16 cellular contexts compared by ENCODE assay signal in the genomic region with DNA sequence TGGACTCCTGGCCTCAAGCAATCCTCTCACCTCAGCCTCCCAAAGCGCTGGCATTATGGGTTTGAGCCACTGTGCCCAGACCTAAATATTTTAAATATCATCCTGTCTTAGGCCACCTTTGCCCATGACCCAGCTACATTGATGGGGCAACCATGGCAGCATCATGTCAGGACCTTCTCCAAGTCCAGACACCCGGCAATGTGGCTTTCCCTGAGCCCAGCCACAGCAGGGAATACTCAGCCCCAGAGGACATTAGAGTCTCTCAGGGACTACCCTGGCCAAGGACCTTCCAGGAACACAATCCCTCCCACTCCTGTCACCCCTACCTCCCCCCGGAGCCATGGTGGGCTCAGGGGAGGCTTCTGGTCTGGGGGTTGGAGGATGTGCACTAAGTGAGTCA.
DNase-seq lines count a peak whose midpoint lies in the region; ATAC-seq, FAIRE-seq and TF ChIP-seq lines count a peak whose summit lies in the region.
"Had no signal": no experiment of that assay in that cellular context is flagged by ENCODE, and none has a peak within 500 bp of the region (broad histone marks: within the 10 kb centered on the region; RNA-seq: fewer than 3 reads in every experiment).

No MANE protein-coding gene starts in this region.

- intact Hi-C loops in IMR-90 (cut with micrococcal nuclease) = no loop called here
- intact Hi-C loops in K562 (cut with micrococcal nuclease) = no loop called here
- intact Hi-C loops in CD8-positive, alpha-beta T cell (cut with DNase I, micrococcal nuclease) = no loop called here

- H3K9me1 ChIP-seq in IMR-90 (ENCODE audit: insufficient read depth, low read length) (peaks cover 12% of the 10 kb centered on the region; the same call in 1 of the 2 replicates), K562 (ENCODE audit: control insufficient read depth, insufficient read depth, low read length) (no peaks in the 10 kb centered on the region)

- BruUV-seq in IMR-90 (replicated peaks; lab: Mats Ljungman, UMichigan) (no TSS peak), K562 (replicated peaks; lab: Mats Ljungman, UMichigan) (no TSS peak)

- TF ChIP-seq POLR2A in IMR-90 (IDR thresholded peaks at IDR 0.05; ENCODE audit: low read depth, low read length) (no peak), K562 (conservative IDR thresholded peaks at IDR 0.05) (no peak)

- H2AFZ ChIP-seq in IMR-90 (replicated peaks; ENCODE audit: low read length, poor library complexity) (no peak overlapping the region), K562 (ENCODE audit: low read depth, low read length) (0 out of 2 replicates have a peak overlapping the region, but pooled peaks have one; percentile 65), smooth muscle cell (ENCODE audit: low read depth) (no peak overlapping the region)

- no peak overlapping the region for H2BK120ac ChIP-seq in IMR-90 (ENCODE audit: low read depth, low read length)

- no peak overlapping the region for H4K91ac ChIP-seq in IMR-90 (ENCODE audit: insufficient read depth, low read depth, low read length)

- H2AK5ac ChIP-seq in IMR-90 (ENCODE audit: low read depth, low read length) = no peak overlapping the region

- H2BK15ac ChIP-seq in IMR-90 (ENCODE audit: low read depth, low read length) = no peak overlapping the region; the same call in 2 of the 3 replicates

- TF ChIP-seq RAD21 in IMR-90 (IDR thresholded peaks at IDR 0.05; ENCODE audit: low read length) (no peak), K562 (CRISPR knock-in tag; conservative IDR thresholded peaks at IDR 0.05 in 1 of 2, IDR thresholded peaks at IDR 0.05 in 1 of 2) (no peak)

- no peak overlapping the region for H4K5ac ChIP-seq in IMR-90 (ENCODE audit: low read depth, low read length)

- no peak overlapping the region for H2BK20ac ChIP-seq in IMR-90 (ENCODE audit: low read depth, low read length)

- H3K14ac ChIP-seq in IMR-90 (replicated peaks; ENCODE audit: low read depth, low read length) = 0 out of 2 replicates have a peak overlapping the region, but pooled peaks have one; percentile 63

- H3K27ac Mint-ChIP-seq in mesothelial cell of epicardium = peak overlapping the region; percentile 98
- H3K27ac Mint-ChIP-seq in type B pancreatic cell = no peak overlapping the region
- H3K27ac Mint-ChIP-seq in CD8-positive, alpha-beta T cell = no peak overlapping the region

- no peak overlapping the region for H3K23ac ChIP-seq in IMR-90 (ENCODE audit: low read depth, low read length)

- H3K4me2 ChIP-seq in IMR-90 (ENCODE audit: low read depth, low read length) (no peak overlapping the region), K562 (ENCODE audit: insufficient read depth, low read length) (no peak overlapping the region), smooth muscle cell (peak overlapping the region; percentile 48)

- TF ChIP-seq EP300 in K562 (IDR thresholded peaks at IDR 0.05; ENCODE audit: low read length) = no peak

- H2AK9ac ChIP-seq in IMR-90 (replicated peaks; ENCODE audit: low read depth, low read length, poor library complexity) = no peak overlapping the region

- no peak overlapping the region for H3K18ac ChIP-seq in IMR-90 (ENCODE audit: low read depth, low read length)

- no peaks in the 10 kb centered on the region for H3K9me3 ChIP-seq in IMR-90 (ENCODE audit: control insufficient read depth, insufficient read depth, low read length)
- H3K9me3 ChIP-seq in K562 (replicated peaks; ENCODE audit: control insufficient read depth, insufficient read depth, low read depth, low read length) = no peaks in the 10 kb centered on the region
- no peaks in the 10 kb centered on the region for H3K9me3 ChIP-seq in smooth muscle cell (replicated peaks; ENCODE audit: low read depth)
- H3K9me3 ChIP-seq in CD8-positive, alpha-beta T cell (ENCODE audit: low read length) = no peaks in the 10 kb centered on the region

- no peak for FAIRE-seq in K562 (lab: Jason Lieb, UNC)
- FAIRE-seq: G401.6, H1 had no signal

- peaks cover 44% of the 10 kb centered on the region for H3F3A ChIP-seq in smooth muscle cell (ENCODE audit: low read depth)

- H3K36me3 Mint-ChIP-seq in mesothelial cell of epicardium = peaks cover 9% of the 10 kb centered on the region
- H3K36me3 Mint-ChIP-seq in type B pancreatic cell = peaks cover 4% of the 10 kb centered on the region
- no peaks in the 10 kb centered on the region for H3K36me3 Mint-ChIP-seq in CD8-positive, alpha-beta T cell

- no peaks in the 10 kb centered on the region for H3K79me2 ChIP-seq in K562 (ENCODE audit: control insufficient read depth, insufficient read depth, low read length)
- H3K79me2 ChIP-seq in smooth muscle cell (ENCODE audit: low read depth) = peaks cover 48% of the 10 kb centered on the region

- no peak overlapping the region for H3K56ac ChIP-seq in IMR-90 (ENCODE audit: extremely low read depth, insufficient read depth, low read length)

- in situ Hi-C loops in IMR-90 (cut with MboI; ENCODE audit: low sequenced_read_pairs) = no loop called here
- in situ Hi-C loops in K562 (cut with MboI) = no loop called here

- no peak overlapping the region for H3K4ac ChIP-seq in IMR-90 (ENCODE audit: low read depth, low read length)

- H3K4me1 ChIP-seq in IMR-90 (ENCODE audit: control insufficient read depth, insufficient read depth, low read length) (peaks cover 7% of the 10 kb centered on the region), K562 (replicated peaks in 1 of 2; ENCODE audit: control insufficient read depth in 2 of 2, insufficient read depth in 2 of 2, low read length in 2 of 2) (peaks cover 10 to 23% of the 10 kb centered on the region in 2 experiments), smooth muscle cell (ENCODE audit: low read depth) (peaks cover 13% of the 10 kb centered on the region)
- H3K4me1 ChIP-seq in CD8-positive, alpha-beta T cell (ENCODE audit: insufficient read depth, low read length) = no peaks in the 10 kb centered on the region

- H4K20me1 ChIP-seq in IMR-90 (ENCODE audit: insufficient read depth, low read length) (no peaks in the 10 kb centered on the region), K562 (replicated peaks; ENCODE audit: control insufficient read depth, insufficient read depth, low read length) (no peaks in the 10 kb centered on the region), smooth muscle cell (ENCODE audit: low read depth) (no peaks in the 10 kb centered on the region)

- H3K4me3 ChIP-seq in IMR-90 (ENCODE audit: insufficient read depth, low read depth, low read length) = no peak overlapping the region
- H3K4me3 ChIP-seq in K562 = no peak overlapping the region
- no peak overlapping the region for H3K4me3 ChIP-seq in smooth muscle cell
- H3K4me3 ChIP-seq in CD8-positive, alpha-beta T cell (ENCODE audit: low read depth, low read length) = no peak overlapping the region

- TF ChIP-seq CTCF in IMR-90 (conservative IDR thresholded peaks at IDR 0.05; ENCODE audit: low read depth, low read length) = no peak
- TF ChIP-seq CTCF in K562 (IDR thresholded peaks at IDR 0.05 in 2 of 3, conservative IDR thresholded peaks at IDR 0.05 in 1 of 3; ENCODE audit: insufficient read depth in 2 of 3, low read depth in 1 of 3, low read length in 3 of 3) = no peak
- TF ChIP-seq CTCF in mesothelial cell of epicardium (IDR thresholded peaks at IDR 0.05; ENCODE audit: unreplicated experiment) = no peak
- no peak for TF ChIP-seq CTCF in smooth muscle cell (IDR thresholded peaks at IDR 0.05; ENCODE audit: borderline replicate concordance, insufficient read depth, poor library complexity, severe bottlenecking)
- TF ChIP-seq CTCF in type B pancreatic cell (conservative IDR thresholded peaks at IDR 0.05) = no peak
- no peak for TF ChIP-seq CTCF in CD8-positive, alpha-beta T cell (IDR thresholded peaks at IDR 0.05)

- H3K9me3 Mint-ChIP-seq in mesothelial cell of epicardium = peaks cover 10% of the 10 kb centered on the region
- H3K9me3 Mint-ChIP-seq in type B pancreatic cell = peaks cover 11% of the 10 kb centered on the region
- H3K9me3 Mint-ChIP-seq in CD8-positive, alpha-beta T cell = peaks cover 2% of the 10 kb centered on the region

- dilution Hi-C loops in IMR-90 (cut with HindIII; ENCODE audit: low sequenced_read_pairs, unreplicated experiment) = no loop called here

- peaks cover 0 to 3% of the 10 kb centered on the region in 2 experiments; a peak in 1 of 4 replicates for H3K79me1 ChIP-seq in IMR-90 (ENCODE audit: low read depth in 1 of 2, low read length in 2 of 2)

- CTCF ChIA-PET in IMR-90 (lab: Yijun Ruan, JAX) = no interaction called here
- CTCF ChIA-PET in K562 (lab: Yijun Ruan, JAX; ENCODE audit: low intra/inter-chr PET ratio) = no interaction called here
- CTCF ChIA-PET in CD8-positive, alpha-beta T cell (lab: Charles Lee) = no interaction called here

- DNase-seq in IMR-90 (no peak), K562 (ENCODE audit: extremely low read depth in 1 of 4, low spot score in 3 of 4) (no peak), mesothelial cell of epicardium (ENCODE audit: low spot score in 2 of 2, unreplicated experiment in 2 of 2) (no peak), smooth muscle cell (lab: John Stamatoyannopoulos, UW; ENCODE audit: unreplicated experiment) (no peak), type B pancreatic cell (ENCODE audit: extremely low spot score, unreplicated experiment) (no peak), SHP77 (lab: John Stamatoyannopoulos, UW) (no peak)
- DNase-seq in CD8-positive, alpha-beta T cell = no peak
- DNase-seq: DMS 273 treated with DMSO at 0.1 percent for 48 hours, DND-41, KG1, NCI-H1694 treated with DMSO at 0.1 percent for 48 hours, NCI-H345, NCI-H526 had no signal

- WGBS in IMR-90 (ENCODE audit: extremely low coverage in 2 of 2, insufficient read length in 1 of 2), 2 experiments = 83% methylated on average over 1 of the region's 3 CpGs; no CpG with 5 or more reads in 1 of the 2 experiments
- WGBS in K562 (ENCODE audit: insufficient coverage, low coverage, missing lambda C conversion rate) = 48% methylated on average over 3 of the region's 3 CpGs
- 45% methylated on average over 3 of the region's 3 CpGs for WGBS in smooth muscle cell (ENCODE audit: low lambda C conversion rate)

- H3K9ac ChIP-seq in IMR-90 (ENCODE audit: low read depth, low read length) = no peak overlapping the region
- H3K9ac ChIP-seq in K562 (ENCODE audit: insufficient read depth in 1 of 2, low read depth in 2 of 2, low read length in 2 of 2) = no peak overlapping the region
- H3K9ac ChIP-seq in smooth muscle cell (ENCODE audit: low read depth) = peak overlapping the region; percentile 56

- H2BK5ac ChIP-seq in IMR-90 (ENCODE audit: low read depth, low read length, poor library complexity, severe bottlenecking) = no peak overlapping the region

- no peaks in the 10 kb centered on the region; the same call in 1 of the 2 replicates for H3K27me3 ChIP-seq in IMR-90 (ENCODE audit: control insufficient read depth, insufficient read depth, low read length)
- H3K27me3 ChIP-seq in K562 (ENCODE audit: control insufficient read depth in 2 of 2, insufficient read depth in 2 of 2, low read length in 2 of 2) = no peaks in the 10 kb centered on the region
- no peaks in the 10 kb centered on the region for H3K27me3 ChIP-seq in smooth muscle cell (ENCODE audit: low read depth)
- no peaks in the 10 kb centered on the region for H3K27me3 ChIP-seq in CD8-positive, alpha-beta T cell (ENCODE audit: insufficient read depth, low read length)

- no peaks in the 10 kb centered on the region for H3K36me3 ChIP-seq in IMR-90 (ENCODE audit: control insufficient read depth, insufficient read depth, low read length)
- no peaks in the 10 kb centered on the region for H3K36me3 ChIP-seq in K562 (ENCODE audit: control insufficient read depth, insufficient read depth, low read length)
- no peaks in the 10 kb centered on the region for H3K36me3 ChIP-seq in smooth muscle cell (ENCODE audit: low read depth)
- H3K36me3 ChIP-seq in CD8-positive, alpha-beta T cell (ENCODE audit: insufficient read depth, low read length) = no peaks in the 10 kb centered on the region

- POLR2A ChIA-PET in IMR-90 (lab: Charles Lee; ENCODE audit: unreplicated experiment) = no interaction called here
- POLR2A ChIA-PET in K562 (lab: Yijun Ruan, JAX) = interaction anchor here (2.6 kb wide), 1 partner anchor 19 kb away, joined by 7 read pairs; no protein-coding TSS in a partner anchor
- POLR2A ChIA-PET in CD8-positive, alpha-beta T cell (lab: Charles Lee) = no interaction called here

- H3K4me3 Mint-ChIP-seq in mesothelial cell of epicardium = no peak overlapping the region
- no peak overlapping the region for H3K4me3 Mint-ChIP-seq in type B pancreatic cell
- no peak overlapping the region for H3K4me3 Mint-ChIP-seq in CD8-positive, alpha-beta T cell

- H4K8ac ChIP-seq in IMR-90 (ENCODE audit: low read depth in 2 of 2, low read length in 2 of 2) = no peak overlapping the region

- H3K27me3 Mint-ChIP-seq in mesothelial cell of epicardium (ENCODE audit: low read depth) = no peaks in the 10 kb centered on the region
- no peaks in the 10 kb centered on the region for H3K27me3 Mint-ChIP-seq in type B pancreatic cell
- H3K27me3 Mint-ChIP-seq in CD8-positive, alpha-beta T cell (ENCODE audit: low read depth) = no peaks in the 10 kb centered on the region

- H3K4me1 Mint-ChIP-seq in mesothelial cell of epicardium (peaks cover 59% of the 10 kb centered on the region), type B pancreatic cell (ENCODE audit: unreplicated experiment) (peaks cover 11% of the 10 kb centered on the region)
- peaks cover 6% of the 10 kb centered on the region for H3K4me1 Mint-ChIP-seq in CD8-positive, alpha-beta T cell (ENCODE audit: low read depth)

- ATAC-seq in IMR-90 (ENCODE audit: low read depth) (no peak), K562 (no peak)
- no peak for ATAC-seq in CD8-positive, alpha-beta T cell

- no peak overlapping the region for H3K27ac ChIP-seq in IMR-90 (ENCODE audit: insufficient read depth, low read length)
- no peak overlapping the region for H3K27ac ChIP-seq in K562 (ENCODE audit: extremely low read depth, low read depth, low read length)
- H3K27ac ChIP-seq in smooth muscle cell (ENCODE audit: low read depth) = peak overlapping the region; percentile 100
- H3K27ac ChIP-seq in CD8-positive, alpha-beta T cell (ENCODE audit: low read depth, low read length) = no peak overlapping the region
- H3K27ac ChIP-seq: C4-2B had no signal
